ENCODE assay signal across 23 cellular contexts in the genomic region with DNA sequence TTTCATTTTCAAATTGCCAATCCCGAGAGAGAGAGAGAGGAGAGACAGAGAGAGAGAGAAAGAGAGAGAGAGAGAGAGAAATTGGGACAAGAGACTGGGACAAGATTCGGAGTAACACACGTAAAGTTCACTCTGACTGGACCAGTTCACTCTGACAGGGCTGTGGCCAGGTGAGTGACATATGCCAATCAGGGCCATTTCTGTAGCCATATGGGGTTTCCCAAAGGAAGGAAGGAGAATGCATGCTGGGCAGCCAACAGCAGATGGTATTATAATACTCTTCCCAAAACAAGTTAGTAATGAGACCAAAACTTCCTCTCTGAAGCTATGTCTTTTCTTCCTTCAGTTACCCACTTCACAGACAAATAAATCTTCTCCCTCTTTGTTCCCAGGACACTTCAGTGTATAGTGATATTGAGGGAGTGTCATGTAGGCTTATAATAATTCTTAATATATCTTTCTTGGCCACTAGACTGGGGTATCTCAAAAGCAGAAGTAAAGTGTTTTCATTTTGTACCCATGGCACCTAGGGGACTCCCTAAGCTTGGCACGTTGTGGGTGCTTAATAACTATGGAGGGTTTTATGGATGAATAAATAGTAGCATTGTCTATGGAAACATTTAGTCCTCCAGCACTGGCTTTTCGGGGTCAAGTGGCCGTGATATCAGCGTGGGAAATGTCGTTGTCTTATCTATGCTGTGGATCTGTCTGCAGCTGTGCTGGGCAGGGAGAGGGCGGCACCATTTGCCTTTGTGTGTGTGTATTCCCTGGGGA.
A peak's percentile ranks its signal among the peaks of the same experiment; 100 is the strongest.
DNase-seq lines count a peak whose midpoint lies in the region; ATAC-seq and TF ChIP-seq lines count a peak whose summit lies in the region.
"Had no signal": no experiment of that assay in that cellular context is flagged by ENCODE, and none has a peak within 500 bp of the region (broad histone marks: within the 10 kb centered on the region; RNA-seq: fewer than 3 reads in every experiment).

No MANE protein-coding gene starts in this region.

- DNase-seq in COLO829 (ENCODE audit: low spot score), result peak; percentile 89
- peak; percentile 78 to 89 for DNase-seq in NCI-H526 (lab: John Stamatoyannopoulos, UW)
- DNase-seq in erythroblast (lab: John Stamatoyannopoulos, UW), result peak; percentile 43 to 61
- DNase-seq in HK-2 (ENCODE audit: unreplicated experiment), result no peak
- DNase-seq in stimulated activated naive CD4-positive, alpha-beta T cell (lab: John Stamatoyannopoulos, UW), result no peak
- DNase-seq: activated CD4-positive, CD25-positive, alpha-beta regulatory T cell; activated CD8-positive, alpha-beta T cell treated with anti-CD3 and anti-CD28 coated beads for 36 hours; amniotic stem cell; CD8-positive, alpha-beta memory T cell; foreskin melanocyte; NCI-H510A; occipital lobe; PC-9; stimulated activated CD4-positive, alpha-beta T cell treated with anti-CD3 and anti-CD28 coated beads, Interleukin-2, amount 100 ng/mL, for 48 hours; stomach; upper lobe of left lung had no signal

- no peak overlapping the region for H3K9ac ChIP-seq in BLaER1 treated with 17β-estradiol and CSF1 and Interleukin-3, amounts not matched to agents 10 nM and 100 nM

- no peaks in the 10 kb centered on the region for H3K27me3 ChIP-seq in BLaER1 treated with 17β-estradiol and CSF1 and Interleukin-3, amounts not matched to agents 10 nM and 100 nM
- H3K27me3 ChIP-seq: cardiac muscle cell, SJSA1, stomach, upper lobe of left lung had no signal

- H3K9me3 ChIP-seq in BLaER1 treated with 17β-estradiol and CSF1 and Interleukin-3, amounts not matched to agents 10 nM and 100 nM (replicated peaks in 1 of 11), result peaks cover 0 to 12% (median 9%) of the 10 kb centered on the region in 11 experiments; a peak in 11 of 22 replicates
- H3K9me3 ChIP-seq: SJSA1, stomach, upper lobe of left lung had no signal

- no peaks in the 10 kb centered on the region for H4K20me1 ChIP-seq in BLaER1 treated with 17β-estradiol and CSF1 and Interleukin-3, amounts not matched to agents 10 nM and 100 nM

- peak overlapping the region; percentile 12 to 70 (median 47); a peak in 19 of 22 replicates for H3K4me2 ChIP-seq in BLaER1 treated with 17β-estradiol and CSF1 and Interleukin-3, amounts not matched to agents 10 nM and 100 nM
- H3K4me2 ChIP-seq: PC-9, smooth muscle cell had no signal

- no peak overlapping the region for H3K27ac ChIP-seq in BLaER1 treated with 17β-estradiol and CSF1 and Interleukin-3, amounts not matched to agents 10 nM and 100 nM
- H3K27ac ChIP-seq: cardiac muscle cell, epithelial cell of prostate, PC-9, SJSA1, stomach, upper lobe of left lung had no signal

- TF ChIP-seq POLR2A in erythroblast (IDR thresholded peaks at IDR 0.05; ENCODE audit: low read length), result no peak

- peaks cover 5 to 53% (median 37%) of the 10 kb centered on the region in 10 experiments; a peak in 15 of 20 replicates for H3K4me1 ChIP-seq in BLaER1 treated with 17β-estradiol and CSF1 and Interleukin-3, amounts not matched to agents 10 nM and 100 nM
- H3K4me1 ChIP-seq: SJSA1, stomach, upper lobe of left lung had no signal

- 0 out of 22 replicates have a peak, but pooled peaks cover 0 to 3% (median 0%) of the 10 kb centered on the region in 11 experiments for H3K36me3 ChIP-seq in BLaER1 treated with 17β-estradiol and CSF1 and Interleukin-3, amounts not matched to agents 10 nM and 100 nM
- H3K36me3 ChIP-seq: cardiac muscle cell, SJSA1, upper lobe of left lung had no signal

- no peak for ATAC-seq in HG03097 (IDR thresholded peaks at IDR 0.05; ENCODE audit: low FRiP score, unreplicated experiment)
- ATAC-seq: activated CD8-positive, alpha-beta T cell treated with anti-CD3 and anti-CD28 coated beads for 36 hours; HCT116 had no signal

- H3K4me3 ChIP-seq in BLaER1 treated with 17β-estradiol and CSF1 and Interleukin-3, amounts not matched to agents 10 nM and 100 nM, result no peak overlapping the region
- H3K4me3 ChIP-seq: cardiac muscle cell, PC-9, SJSA1, smooth muscle cell, stomach, upper lobe of left lung had no signal

Comparison
In these comparisons a context has a peak if more than half of its experiments do, and no peak if none do; other contexts are left out.
1. DNase-seq: peak in COLO829 (single experiment), NCI-H526 (2 of 2) and erythroblast (2 of 2); none in HK-2 (single experiment) and stimulated activated naive CD4-positive, alpha-beta T cell (0 of 6).